1 cellular context compared by ENCODE assay signal in the genomic region with DNA sequence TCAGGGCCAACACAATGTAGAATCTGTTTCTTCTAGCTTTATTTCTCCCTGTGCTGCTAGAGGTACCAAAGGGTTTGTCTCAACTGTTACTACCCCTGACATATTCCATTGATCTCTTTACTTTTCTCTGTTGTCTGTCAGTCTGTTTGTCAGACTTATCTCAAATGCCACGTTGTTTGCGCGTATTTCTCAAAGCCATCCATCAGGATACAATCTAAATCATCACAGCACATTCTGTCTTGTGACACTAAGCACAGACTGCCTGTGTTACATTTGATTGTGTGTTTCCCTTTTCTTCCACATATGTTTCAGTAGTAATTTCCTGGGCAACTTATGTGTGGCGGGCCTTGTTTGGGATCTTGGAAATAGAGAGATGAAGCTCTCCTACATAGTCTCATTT.
TF ChIP-seq lines count a peak whose summit lies in the region.

No MANE protein-coding gene starts in this region.

TF ChIP-seq in K562, 482 proteins besides CTCF, POLR2A, EP300 and RAD21 (continued from another document and continues in another):
- TF ChIP-seq POLR2G (IDR thresholded peaks at IDR 0.05; ENCODE audit: low read depth, low read length) (no peak), KDM4B (IDR thresholded peaks at IDR 0.05; ENCODE audit: borderline replicate concordance in 2 of 2, low read depth in 1 of 2) (no peak), MYBL2 (IDR thresholded peaks at IDR 0.05; ENCODE audit: low read depth) (no peak), MYBL2 (CRISPR knock-in tag; IDR thresholded peaks at IDR 0.05; ENCODE audit: borderline replicate concordance) (no peak), ZKSCAN3 (CRISPR knock-in tag; IDR thresholded peaks at IDR 0.05) (no peak), BRD9 (IDR thresholded peaks at IDR 0.05; ENCODE audit: low read depth, partially characterized antibody) (no peak), SAP30 (IDR thresholded peaks at IDR 0.05; ENCODE audit: borderline replicate concordance, insufficient read depth, low read depth, low read length, poor library complexity, severe bottlenecking) (no peak), TAF15 (IDR thresholded peaks at IDR 0.05; ENCODE audit: low read depth, low read length) (no peak), RFX1 (IDR thresholded peaks at IDR 0.05) (no peak), CCAR2 (IDR thresholded peaks at IDR 0.05; ENCODE audit: low read depth, low read length) (no peak), ZNF740 (CRISPR knock-in tag; IDR thresholded peaks at IDR 0.05) (no peak), ZNF740 (tag; IDR thresholded peaks at IDR 0.05) (no peak; a peak in 1 of 4 replicates), POLR3A (IDR thresholded peaks at IDR 0.05; ENCODE audit: borderline replicate concordance, extremely low read depth, insufficient read depth, insufficient read length) (no peak), NCOA4 (IDR thresholded peaks at IDR 0.05; ENCODE audit: partially characterized antibody) (no peak), ZNF583 (CRISPR knock-in tag; IDR thresholded peaks at IDR 0.05) (no peak), HOXB6 (CRISPR knock-in tag; IDR thresholded peaks at IDR 0.05; ENCODE audit: borderline replicate concordance) (no peak), ZZZ3 (IDR thresholded peaks at IDR 0.05) (no peak), DEAF1 (CRISPR knock-in tag; IDR thresholded peaks at IDR 0.05) (no peak), ZNF263 (CRISPR knock-in tag; IDR thresholded peaks at IDR 0.05; ENCODE audit: borderline replicate concordance) (no peak), MED1 (CRISPR knock-in tag; IDR thresholded peaks at IDR 0.05; ENCODE audit: borderline replicate concordance) (no peak), STAT5A (IDR thresholded peaks at IDR 0.05; ENCODE audit: borderline replicate concordance, low read length) (peak; percentile 58; the same call in 1 of the 2 replicates), ZNF398 (CRISPR knock-in tag; IDR thresholded peaks at IDR 0.05) (no peak), SMAD1 (IDR thresholded peaks at IDR 0.05; ENCODE audit: low read depth, low read length, partially characterized antibody) (no peak), ILF3 (IDR thresholded peaks at IDR 0.05; ENCODE audit: borderline replicate concordance) (no peak), TBL1XR1 (IDR thresholded peaks at IDR 0.05; ENCODE audit: low read length in 2 of 2) (no peak), ZNF444 (CRISPR knock-in tag; IDR thresholded peaks at IDR 0.05) (no peak), RBM25 (IDR thresholded peaks at IDR 0.05; ENCODE audit: low read depth, low read length, severe bottlenecking) (no peak), KLF10 (CRISPR knock-in tag; IDR thresholded peaks at IDR 0.05) (no peak), BHLHE40 (IDR thresholded peaks at IDR 0.05; ENCODE audit: low read length) (peak; percentile 20; the same call in 1 of the 2 replicates), MYC (IDR thresholded peaks at IDR 0.05; ENCODE audit: low read depth, low read length) (no peak), MYC (CRISPR knock-in tag; IDR thresholded peaks at IDR 0.05; ENCODE audit: borderline replicate concordance, low read depth) (no peak), LARP7 (IDR thresholded peaks at IDR 0.05) (no peak), KLF16 (IDR thresholded peaks at IDR 0.05) (peak; percentile 49; the same call in 1 of the 2 replicates), BRCA1 (IDR thresholded peaks at IDR 0.05) (no peak), BRCA1 (CRISPR knock-in tag; IDR thresholded peaks at IDR 0.05) (no peak), ATF2 (CRISPR knock-in tag; IDR thresholded peaks at IDR 0.05) (no peak), HNRNPH1 (optimal IDR thresholded peaks at IDR 0.05; ENCODE audit: low read depth, low read length) (no peak), CREB1 (IDR thresholded peaks at IDR 0.05) (no peak), CREB1 (CRISPR knock-in tag; IDR thresholded peaks at IDR 0.05) (no peak), KDM5B (IDR thresholded peaks at IDR 0.05; ENCODE audit: insufficient replicate concordance, low read depth, low read length) (no peak), RBM34 (IDR thresholded peaks at IDR 0.05; ENCODE audit: borderline replicate concordance, insufficient read depth, low read length) (no peak), ZNF280A (IDR thresholded peaks at IDR 0.05; ENCODE audit: low read depth, partially characterized antibody) (no peak), RFX5 (IDR thresholded peaks at IDR 0.05; ENCODE audit: low read depth, low read length) (no peak), RBM22 (IDR thresholded peaks at IDR 0.05; ENCODE audit: low read depth, low read length, poor library complexity, severe bottlenecking) (no peak), ZNF436 (CRISPR knock-in tag; IDR thresholded peaks at IDR 0.05) (no peak), ELF4 (CRISPR knock-in tag; IDR thresholded peaks at IDR 0.05) (no peak), SMARCA5 (IDR thresholded peaks at IDR 0.05) (no peak), SRSF9 (IDR thresholded peaks at IDR 0.05; ENCODE audit: borderline replicate concordance, low read depth, low read length) (no peak)
- TF ChIP-seq, protein P1, sequence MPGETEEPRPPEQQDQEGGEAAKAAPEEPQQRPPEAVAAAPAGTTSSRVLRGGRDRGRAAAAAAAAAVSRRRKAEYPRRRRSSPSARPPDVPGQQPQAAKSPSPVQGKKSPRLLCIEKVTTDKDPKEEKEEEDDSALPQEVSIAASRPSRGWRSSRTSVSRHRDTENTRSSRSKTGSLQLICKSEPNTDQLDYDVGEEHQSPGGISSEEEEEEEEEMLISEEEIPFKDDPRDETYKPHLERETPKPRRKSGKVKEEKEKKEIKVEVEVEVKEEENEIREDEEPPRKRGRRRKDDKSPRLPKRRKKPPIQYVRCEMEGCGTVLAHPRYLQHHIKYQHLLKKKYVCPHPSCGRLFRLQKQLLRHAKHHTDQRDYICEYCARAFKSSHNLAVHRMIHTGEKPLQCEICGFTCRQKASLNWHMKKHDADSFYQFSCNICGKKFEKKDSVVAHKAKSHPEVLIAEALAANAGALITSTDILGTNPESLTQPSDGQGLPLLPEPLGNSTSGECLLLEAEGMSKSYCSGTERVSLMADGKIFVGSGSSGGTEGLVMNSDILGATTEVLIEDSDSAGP (CRISPR knock-in tag; IDR thresholded peaks at IDR 0.05), result no peak
- TF ChIP-seq, protein P2, sequence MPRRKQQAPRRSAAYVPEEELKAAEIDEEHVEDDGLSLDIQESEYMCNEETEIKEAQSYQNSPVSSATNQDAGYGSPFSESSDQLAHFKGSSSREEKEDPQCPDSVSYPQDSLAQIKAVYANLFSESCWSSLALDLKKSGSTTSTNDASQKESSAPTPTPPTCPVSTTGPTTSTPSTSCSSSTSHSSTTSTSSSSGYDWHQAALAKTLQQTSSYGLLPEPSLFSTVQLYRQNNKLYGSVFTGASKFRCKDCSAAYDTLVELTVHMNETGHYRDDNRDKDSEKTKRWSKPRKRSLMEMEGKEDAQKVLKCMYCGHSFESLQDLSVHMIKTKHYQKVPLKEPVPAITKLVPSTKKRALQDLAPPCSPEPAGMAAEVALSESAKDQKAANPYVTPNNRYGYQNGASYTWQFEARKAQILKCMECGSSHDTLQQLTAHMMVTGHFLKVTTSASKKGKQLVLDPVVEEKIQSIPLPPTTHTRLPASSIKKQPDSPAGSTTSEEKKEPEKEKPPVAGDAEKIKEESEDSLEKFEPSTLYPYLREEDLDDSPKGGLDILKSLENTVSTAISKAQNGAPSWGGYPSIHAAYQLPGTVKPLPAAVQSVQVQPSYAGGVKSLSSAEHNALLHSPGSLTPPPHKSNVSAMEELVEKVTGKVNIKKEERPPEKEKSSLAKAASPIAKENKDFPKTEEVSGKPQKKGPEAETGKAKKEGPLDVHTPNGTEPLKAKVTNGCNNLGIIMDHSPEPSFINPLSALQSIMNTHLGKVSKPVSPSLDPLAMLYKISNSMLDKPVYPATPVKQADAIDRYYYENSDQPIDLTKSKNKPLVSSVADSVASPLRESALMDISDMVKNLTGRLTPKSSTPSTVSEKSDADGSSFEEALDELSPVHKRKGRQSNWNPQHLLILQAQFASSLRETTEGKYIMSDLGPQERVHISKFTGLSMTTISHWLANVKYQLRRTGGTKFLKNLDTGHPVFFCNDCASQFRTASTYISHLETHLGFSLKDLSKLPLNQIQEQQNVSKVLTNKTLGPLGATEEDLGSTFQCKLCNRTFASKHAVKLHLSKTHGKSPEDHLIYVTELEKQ (CRISPR knock-in tag; IDR thresholded peaks at IDR 0.05), result no peak
- TF ChIP-seq, protein P3, sequence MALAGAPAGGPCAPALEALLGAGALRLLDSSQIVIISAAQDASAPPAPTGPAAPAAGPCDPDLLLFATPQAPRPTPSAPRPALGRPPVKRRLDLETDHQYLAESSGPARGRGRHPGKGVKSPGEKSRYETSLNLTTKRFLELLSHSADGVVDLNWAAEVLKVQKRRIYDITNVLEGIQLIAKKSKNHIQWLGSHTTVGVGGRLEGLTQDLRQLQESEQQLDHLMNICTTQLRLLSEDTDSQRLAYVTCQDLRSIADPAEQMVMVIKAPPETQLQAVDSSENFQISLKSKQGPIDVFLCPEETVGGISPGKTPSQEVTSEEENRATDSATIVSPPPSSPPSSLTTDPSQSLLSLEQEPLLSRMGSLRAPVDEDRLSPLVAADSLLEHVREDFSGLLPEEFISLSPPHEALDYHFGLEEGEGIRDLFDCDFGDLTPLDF (CRISPR knock-in tag; IDR thresholded peaks at IDR 0.05), result no peak
- TF ChIP-seq, protein P4, sequence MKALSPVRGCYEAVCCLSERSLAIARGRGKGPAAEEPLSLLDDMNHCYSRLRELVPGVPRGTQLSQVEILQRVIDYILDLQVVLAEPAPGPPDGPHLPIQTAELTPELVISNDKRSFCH (CRISPR knock-in tag; IDR thresholded peaks at IDR 0.05), result no peak
- TF ChIP-seq, protein P4 (tag; IDR thresholded peaks at IDR 0.05), result no peak
- TF ChIP-seq, protein P5, sequence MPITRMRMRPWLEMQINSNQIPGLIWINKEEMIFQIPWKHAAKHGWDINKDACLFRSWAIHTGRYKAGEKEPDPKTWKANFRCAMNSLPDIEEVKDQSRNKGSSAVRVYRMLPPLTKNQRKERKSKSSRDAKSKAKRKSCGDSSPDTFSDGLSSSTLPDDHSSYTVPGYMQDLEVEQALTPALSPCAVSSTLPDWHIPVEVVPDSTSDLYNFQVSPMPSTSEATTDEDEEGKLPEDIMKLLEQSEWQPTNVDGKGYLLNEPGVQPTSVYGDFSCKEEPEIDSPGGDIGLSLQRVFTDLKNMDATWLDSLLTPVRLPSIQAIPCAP (CRISPR knock-in tag; IDR thresholded peaks at IDR 0.05; ENCODE audit: borderline replicate concordance), result no peak
- TF ChIP-seq, protein P6, sequence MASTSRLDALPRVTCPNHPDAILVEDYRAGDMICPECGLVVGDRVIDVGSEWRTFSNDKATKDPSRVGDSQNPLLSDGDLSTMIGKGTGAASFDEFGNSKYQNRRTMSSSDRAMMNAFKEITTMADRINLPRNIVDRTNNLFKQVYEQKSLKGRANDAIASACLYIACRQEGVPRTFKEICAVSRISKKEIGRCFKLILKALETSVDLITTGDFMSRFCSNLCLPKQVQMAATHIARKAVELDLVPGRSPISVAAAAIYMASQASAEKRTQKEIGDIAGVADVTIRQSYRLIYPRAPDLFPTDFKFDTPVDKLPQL (IDR thresholded peaks at IDR 0.05; ENCODE audit: extremely low read depth, insufficient read length), result no peak
